In the genomic region with DNA sequence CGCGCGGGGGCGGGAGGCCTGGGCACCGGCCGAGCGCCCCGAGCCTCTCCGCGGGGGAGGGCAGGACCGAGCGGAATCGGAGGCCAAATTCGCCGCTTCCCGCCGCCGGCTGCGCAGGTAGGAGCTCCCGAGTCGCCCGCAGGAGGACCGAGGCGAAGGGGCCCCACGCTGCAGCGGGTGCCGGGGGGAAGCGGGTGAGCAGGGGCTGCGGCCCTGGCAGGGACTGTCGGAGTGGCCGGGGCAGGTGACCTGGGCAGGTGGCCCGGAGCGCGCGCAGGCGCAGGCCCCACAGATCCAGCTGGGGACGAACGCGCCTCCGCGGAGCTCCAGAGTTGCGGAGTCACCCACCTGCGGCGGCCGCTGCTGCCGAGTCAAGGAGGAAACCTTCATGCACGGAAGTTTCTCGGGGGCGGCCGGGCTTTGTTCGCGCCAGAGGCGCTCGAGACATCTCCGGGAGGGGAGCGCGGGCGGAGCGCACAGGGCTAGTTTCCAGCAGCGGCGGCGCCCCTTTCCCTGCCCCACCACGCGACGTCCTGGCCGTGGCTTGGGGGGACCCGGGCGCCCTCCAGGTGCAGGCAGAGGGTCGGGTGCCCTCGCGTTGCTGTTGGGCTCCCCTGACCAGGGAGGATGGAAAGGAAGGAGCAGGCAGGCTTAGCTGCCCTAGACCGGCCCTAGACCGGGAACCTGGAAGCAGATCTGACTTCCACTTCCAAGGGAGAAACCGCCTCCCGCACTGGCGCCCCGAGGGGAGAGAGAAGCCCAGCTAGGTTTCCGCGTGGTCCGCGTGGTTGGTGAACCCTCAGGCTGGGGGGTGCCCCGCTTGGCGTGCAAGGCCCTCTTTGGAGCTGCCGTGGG, we compare ENCODE assay signal across 1 cellular context.
A peak's percentile ranks its signal among the peaks of the same experiment; 100 is the strongest.
TF ChIP-seq lines count a peak whose summit lies in the region.

No MANE protein-coding gene starts in this region.

TF ChIP-seq in HepG2, 621 proteins besides CTCF, POLR2A, EP300 and RAD21 (continued from another document and continues in another):
- TF ChIP-seq, protein P1, sequence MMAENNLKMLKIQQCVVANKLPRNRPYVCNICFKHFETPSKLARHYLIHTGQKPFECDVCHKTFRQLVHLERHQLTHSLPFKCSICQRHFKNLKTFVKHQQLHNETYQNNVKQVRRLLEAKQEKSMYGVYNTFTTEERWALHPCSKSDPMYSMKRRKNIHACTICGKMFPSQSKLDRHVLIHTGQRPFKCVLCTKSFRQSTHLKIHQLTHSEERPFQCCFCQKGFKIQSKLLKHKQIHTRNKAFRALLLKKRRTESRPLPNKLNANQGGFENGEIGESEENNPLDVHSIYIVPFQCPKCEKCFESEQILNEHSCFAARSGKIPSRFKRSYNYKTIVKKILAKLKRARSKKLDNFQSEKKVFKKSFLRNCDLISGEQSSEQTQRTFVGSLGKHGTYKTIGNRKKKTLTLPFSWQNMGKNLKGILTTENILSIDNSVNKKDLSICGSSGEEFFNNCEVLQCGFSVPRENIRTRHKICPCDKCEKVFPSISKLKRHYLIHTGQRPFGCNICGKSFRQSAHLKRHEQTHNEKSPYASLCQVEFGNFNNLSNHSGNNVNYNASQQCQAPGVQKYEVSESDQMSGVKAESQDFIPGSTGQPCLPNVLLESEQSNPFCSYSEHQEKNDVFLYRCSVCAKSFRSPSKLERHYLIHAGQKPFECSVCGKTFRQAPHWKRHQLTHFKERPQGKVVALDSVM (CRISPR knock-in tag; IDR thresholded peaks at IDR 0.05): no peak
- TF ChIP-seq KLF6 (CRISPR knock-in tag; IDR thresholded peaks at IDR 0.05) (no peak), ZFYVE20 (CRISPR knock-in tag; IDR thresholded peaks at IDR 0.05; ENCODE audit: borderline replicate concordance, low read depth) (no peak), NCOA1 (CRISPR knock-in tag; IDR thresholded peaks at IDR 0.05) (0 out of 2 replicates have a peak, but pooled peaks have one; percentile 31), AGO2 (optimal IDR thresholded peaks at IDR 0.05; ENCODE audit: low read depth, low read length) (peak; percentile 74), ZNF432 (CRISPR knock-in tag; IDR thresholded peaks at IDR 0.05; ENCODE audit: borderline replicate concordance) (0 out of 2 replicates have a peak, but pooled peaks have one; percentile 86), PPARG (CRISPR knock-in tag; conservative IDR thresholded peaks at IDR 0.05) (no peak), ZNF607 (CRISPR knock-in tag; IDR thresholded peaks at IDR 0.05; ENCODE audit: borderline replicate concordance) (peak; percentile 74; the same call in 1 of the 2 replicates), ZNF768 (CRISPR knock-in tag; IDR thresholded peaks at IDR 0.05) (peak; percentile 30; the same call in 1 of the 2 replicates), KLF13 (CRISPR knock-in tag; IDR thresholded peaks at IDR 0.05) (no peak; the same call in none of the 2 replicates), ZNF264 (CRISPR knock-in tag; IDR thresholded peaks at IDR 0.05) (0 out of 2 replicates have a peak, but pooled peaks have one; percentile 33), ZNF713 (CRISPR knock-in tag; IDR thresholded peaks at IDR 0.05) (0 out of 2 replicates have a peak, but pooled peaks have one; percentile 54), KDM2A (CRISPR knock-in tag; IDR thresholded peaks at IDR 0.05; ENCODE audit: borderline replicate concordance, low read depth) (no peak), ZNF234 (CRISPR knock-in tag; conservative IDR thresholded peaks at IDR 0.05) (peak; percentile 88), MTA1 (CRISPR knock-in tag; IDR thresholded peaks at IDR 0.05; ENCODE audit: borderline replicate concordance) (no peak), ZNF337 (CRISPR knock-in tag; IDR thresholded peaks at IDR 0.05; ENCODE audit: borderline replicate concordance, low read depth) (0 out of 2 replicates have a peak, but pooled peaks have one; percentile 62), ZNF660 (CRISPR knock-in tag; IDR thresholded peaks at IDR 0.05; ENCODE audit: borderline replicate concordance, low read depth) (no peak), RXRA (CRISPR knock-in tag; IDR thresholded peaks at IDR 0.05) (no peak), U2AF1 (optimal IDR thresholded peaks at IDR 0.05; ENCODE audit: low read depth, low read length) (no peak), ZSCAN30 (CRISPR knock-in tag; IDR thresholded peaks at IDR 0.05) (no peak), ZNF589 (CRISPR knock-in tag; conservative IDR thresholded peaks at IDR 0.05) (no peak), TBX3 (IDR thresholded peaks at IDR 0.05; ENCODE audit: borderline replicate concordance) (no peak), ZFP41 (CRISPR knock-in tag; IDR thresholded peaks at IDR 0.05; ENCODE audit: borderline replicate concordance) (peak; percentile 61; the same call in 1 of the 2 replicates), ZNF790 (CRISPR knock-in tag; IDR thresholded peaks at IDR 0.05; ENCODE audit: borderline replicate concordance) (peak; percentile 54; the same call in 1 of the 2 replicates), SCMH1 (CRISPR knock-in tag; IDR thresholded peaks at IDR 0.05; ENCODE audit: borderline replicate concordance) (no peak), HNRNPLL (IDR thresholded peaks at IDR 0.05; ENCODE audit: low read depth, low read length, poor library complexity, severe bottlenecking) (peak; percentile 48), ISL2 (CRISPR knock-in tag; IDR thresholded peaks at IDR 0.05) (no peak; the same call in 1 of the 2 replicates), DNMT1 (CRISPR knock-in tag; IDR thresholded peaks at IDR 0.05) (no peak), ZNF670 (CRISPR knock-in tag; IDR thresholded peaks at IDR 0.05; ENCODE audit: borderline replicate concordance) (0 out of 2 replicates have a peak, but pooled peaks have one; percentile 10), HES4 (CRISPR knock-in tag; IDR thresholded peaks at IDR 0.05; ENCODE audit: borderline replicate concordance) (peak; percentile 71; the same call in 1 of the 2 replicates)
- TF ChIP-seq, protein P2, sequence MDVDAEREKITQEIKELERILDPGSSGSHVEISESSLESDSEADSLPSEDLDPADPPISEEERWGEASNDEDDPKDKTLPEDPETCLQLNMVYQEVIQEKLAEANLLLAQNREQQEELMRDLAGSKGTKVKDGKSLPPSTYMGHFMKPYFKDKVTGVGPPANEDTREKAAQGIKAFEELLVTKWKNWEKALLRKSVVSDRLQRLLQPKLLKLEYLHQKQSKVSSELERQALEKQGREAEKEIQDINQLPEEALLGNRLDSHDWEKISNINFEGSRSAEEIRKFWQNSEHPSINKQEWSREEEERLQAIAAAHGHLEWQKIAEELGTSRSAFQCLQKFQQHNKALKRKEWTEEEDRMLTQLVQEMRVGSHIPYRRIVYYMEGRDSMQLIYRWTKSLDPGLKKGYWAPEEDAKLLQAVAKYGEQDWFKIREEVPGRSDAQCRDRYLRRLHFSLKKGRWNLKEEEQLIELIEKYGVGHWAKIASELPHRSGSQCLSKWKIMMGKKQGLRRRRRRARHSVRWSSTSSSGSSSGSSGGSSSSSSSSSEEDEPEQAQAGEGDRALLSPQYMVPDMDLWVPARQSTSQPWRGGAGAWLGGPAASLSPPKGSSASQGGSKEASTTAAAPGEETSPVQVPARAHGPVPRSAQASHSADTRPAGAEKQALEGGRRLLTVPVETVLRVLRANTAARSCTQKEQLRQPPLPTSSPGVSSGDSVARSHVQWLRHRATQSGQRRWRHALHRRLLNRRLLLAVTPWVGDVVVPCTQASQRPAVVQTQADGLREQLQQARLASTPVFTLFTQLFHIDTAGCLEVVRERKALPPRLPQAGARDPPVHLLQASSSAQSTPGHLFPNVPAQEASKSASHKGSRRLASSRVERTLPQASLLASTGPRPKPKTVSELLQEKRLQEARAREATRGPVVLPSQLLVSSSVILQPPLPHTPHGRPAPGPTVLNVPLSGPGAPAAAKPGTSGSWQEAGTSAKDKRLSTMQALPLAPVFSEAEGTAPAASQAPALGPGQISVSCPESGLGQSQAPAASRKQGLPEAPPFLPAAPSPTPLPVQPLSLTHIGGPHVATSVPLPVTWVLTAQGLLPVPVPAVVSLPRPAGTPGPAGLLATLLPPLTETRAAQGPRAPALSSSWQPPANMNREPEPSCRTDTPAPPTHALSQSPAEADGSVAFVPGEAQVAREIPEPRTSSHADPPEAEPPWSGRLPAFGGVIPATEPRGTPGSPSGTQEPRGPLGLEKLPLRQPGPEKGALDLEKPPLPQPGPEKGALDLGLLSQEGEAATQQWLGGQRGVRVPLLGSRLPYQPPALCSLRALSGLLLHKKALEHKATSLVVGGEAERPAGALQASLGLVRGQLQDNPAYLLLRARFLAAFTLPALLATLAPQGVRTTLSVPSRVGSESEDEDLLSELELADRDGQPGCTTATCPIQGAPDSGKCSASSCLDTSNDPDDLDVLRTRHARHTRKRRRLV (CRISPR knock-in tag; IDR thresholded peaks at IDR 0.05): no peak
- TF ChIP-seq, protein P3, sequence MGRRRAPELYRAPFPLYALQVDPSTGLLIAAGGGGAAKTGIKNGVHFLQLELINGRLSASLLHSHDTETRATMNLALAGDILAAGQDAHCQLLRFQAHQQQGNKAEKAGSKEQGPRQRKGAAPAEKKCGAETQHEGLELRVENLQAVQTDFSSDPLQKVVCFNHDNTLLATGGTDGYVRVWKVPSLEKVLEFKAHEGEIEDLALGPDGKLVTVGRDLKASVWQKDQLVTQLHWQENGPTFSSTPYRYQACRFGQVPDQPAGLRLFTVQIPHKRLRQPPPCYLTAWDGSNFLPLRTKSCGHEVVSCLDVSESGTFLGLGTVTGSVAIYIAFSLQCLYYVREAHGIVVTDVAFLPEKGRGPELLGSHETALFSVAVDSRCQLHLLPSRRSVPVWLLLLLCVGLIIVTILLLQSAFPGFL (CRISPR knock-in tag; IDR thresholded peaks at IDR 0.05): no peak
- TF ChIP-seq, protein P4, sequence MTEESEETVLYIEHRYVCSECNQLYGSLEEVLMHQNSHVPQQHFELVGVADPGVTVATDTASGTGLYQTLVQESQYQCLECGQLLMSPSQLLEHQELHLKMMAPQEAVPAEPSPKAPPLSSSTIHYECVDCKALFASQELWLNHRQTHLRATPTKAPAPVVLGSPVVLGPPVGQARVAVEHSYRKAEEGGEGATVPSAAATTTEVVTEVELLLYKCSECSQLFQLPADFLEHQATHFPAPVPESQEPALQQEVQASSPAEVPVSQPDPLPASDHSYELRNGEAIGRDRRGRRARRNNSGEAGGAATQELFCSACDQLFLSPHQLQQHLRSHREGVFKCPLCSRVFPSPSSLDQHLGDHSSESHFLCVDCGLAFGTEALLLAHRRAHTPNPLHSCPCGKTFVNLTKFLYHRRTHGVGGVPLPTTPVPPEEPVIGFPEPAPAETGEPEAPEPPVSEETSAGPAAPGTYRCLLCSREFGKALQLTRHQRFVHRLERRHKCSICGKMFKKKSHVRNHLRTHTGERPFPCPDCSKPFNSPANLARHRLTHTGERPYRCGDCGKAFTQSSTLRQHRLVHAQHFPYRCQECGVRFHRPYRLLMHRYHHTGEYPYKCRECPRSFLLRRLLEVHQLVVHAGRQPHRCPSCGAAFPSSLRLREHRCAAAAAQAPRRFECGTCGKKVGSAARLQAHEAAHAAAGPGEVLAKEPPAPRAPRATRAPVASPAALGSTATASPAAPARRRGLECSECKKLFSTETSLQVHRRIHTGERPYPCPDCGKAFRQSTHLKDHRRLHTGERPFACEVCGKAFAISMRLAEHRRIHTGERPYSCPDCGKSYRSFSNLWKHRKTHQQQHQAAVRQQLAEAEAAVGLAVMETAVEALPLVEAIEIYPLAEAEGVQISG (CRISPR knock-in tag; IDR thresholded peaks at IDR 0.05): peak; percentile 6; the same call in 1 of the 2 replicates
- TF ChIP-seq, protein P5, sequence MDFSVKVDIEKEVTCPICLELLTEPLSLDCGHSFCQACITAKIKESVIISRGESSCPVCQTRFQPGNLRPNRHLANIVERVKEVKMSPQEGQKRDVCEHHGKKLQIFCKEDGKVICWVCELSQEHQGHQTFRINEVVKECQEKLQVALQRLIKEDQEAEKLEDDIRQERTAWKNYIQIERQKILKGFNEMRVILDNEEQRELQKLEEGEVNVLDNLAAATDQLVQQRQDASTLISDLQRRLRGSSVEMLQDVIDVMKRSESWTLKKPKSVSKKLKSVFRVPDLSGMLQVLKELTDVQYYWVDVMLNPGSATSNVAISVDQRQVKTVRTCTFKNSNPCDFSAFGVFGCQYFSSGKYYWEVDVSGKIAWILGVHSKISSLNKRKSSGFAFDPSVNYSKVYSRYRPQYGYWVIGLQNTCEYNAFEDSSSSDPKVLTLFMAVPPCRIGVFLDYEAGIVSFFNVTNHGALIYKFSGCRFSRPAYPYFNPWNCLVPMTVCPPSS (IDR thresholded peaks at IDR 0.05): no peak
- TF ChIP-seq, protein P6, sequence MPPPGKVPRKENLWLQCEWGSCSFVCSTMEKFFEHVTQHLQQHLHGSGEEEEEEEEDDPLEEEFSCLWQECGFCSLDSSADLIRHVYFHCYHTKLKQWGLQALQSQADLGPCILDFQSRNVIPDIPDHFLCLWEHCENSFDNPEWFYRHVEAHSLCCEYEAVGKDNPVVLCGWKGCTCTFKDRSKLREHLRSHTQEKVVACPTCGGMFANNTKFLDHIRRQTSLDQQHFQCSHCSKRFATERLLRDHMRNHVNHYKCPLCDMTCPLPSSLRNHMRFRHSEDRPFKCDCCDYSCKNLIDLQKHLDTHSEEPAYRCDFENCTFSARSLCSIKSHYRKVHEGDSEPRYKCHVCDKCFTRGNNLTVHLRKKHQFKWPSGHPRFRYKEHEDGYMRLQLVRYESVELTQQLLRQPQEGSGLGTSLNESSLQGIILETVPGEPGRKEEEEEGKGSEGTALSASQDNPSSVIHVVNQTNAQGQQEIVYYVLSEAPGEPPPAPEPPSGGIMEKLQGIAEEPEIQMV (CRISPR knock-in tag; IDR thresholded peaks at IDR 0.05; ENCODE audit: low read depth): 0 out of 2 replicates have a peak, but pooled peaks have one; percentile 41
